Comparison of ENCODE assay signal across 22 cellular contexts in the genomic region with DNA sequence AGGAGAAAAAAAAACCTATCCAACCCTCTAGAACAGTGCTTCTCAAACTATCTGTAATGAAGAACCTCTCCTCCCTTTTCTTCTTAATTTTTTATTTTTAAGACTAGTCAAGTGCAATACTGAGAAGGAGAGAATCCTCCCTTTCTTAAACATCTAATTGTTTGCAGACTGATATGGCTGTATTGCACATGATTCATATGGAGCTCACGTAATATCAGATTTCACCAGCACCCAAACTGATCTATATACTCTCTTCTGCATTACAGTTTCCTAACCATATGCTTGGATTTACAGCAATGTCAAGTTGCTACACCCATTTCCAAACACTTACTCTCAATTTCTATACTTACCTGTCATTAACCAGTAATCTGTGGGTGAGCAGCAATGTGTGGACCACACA. TPM values are rescaled to one million over a fixed set of nuclear protein-coding genes. Genes with fewer than 3 reads are reported as not detected.
DNase-seq lines count a peak whose midpoint lies in the region; ATAC-seq and TF ChIP-seq lines count a peak whose summit lies in the region.
"Had no signal": no experiment of that assay in that cellular context is flagged by ENCODE, and none has a peak within 500 bp of the region (broad histone marks: within the 10 kb centered on the region; RNA-seq: fewer than 3 reads in every experiment).

No MANE protein-coding gene starts in this region.

- TF ChIP-seq POLR2A in IMR-90 (IDR thresholded peaks at IDR 0.05; ENCODE audit: low read depth, low read length): no peak

- H3K27ac Mint-ChIP-seq in GM23338: no peak overlapping the region
- H3K27ac Mint-ChIP-seq: B cell; CD8-positive, alpha-beta T cell had no signal

- H3K36me3 Mint-ChIP-seq in GM23338 (ENCODE audit: low read depth): peaks cover 17% of the 10 kb centered on the region

- peaks cover 2% of the 10 kb centered on the region; the same call in 1 of the 3 replicates for H3K4me1 Mint-ChIP-seq in GM23338
- H3K4me1 Mint-ChIP-seq: B cell had no signal

- H3K9me3 ChIP-seq in IMR-90 (ENCODE audit: control insufficient read depth, insufficient read depth, low read length) (no peaks in the 10 kb centered on the region), adipocyte (ENCODE audit: control insufficient read depth, low read length) (no peaks in the 10 kb centered on the region)
- H3K9me3 ChIP-seq: A549, Caco-2, HAP-1 had no signal

- CTCF ChIA-PET in IMR-90 (lab: Yijun Ruan, JAX): interaction anchor here (0.7 kb wide), 1 partner anchor 192 kb away, joined by 3 read pairs; no protein-coding TSS in a partner anchor

- no peak for TF ChIP-seq RAD21 in IMR-90 (IDR thresholded peaks at IDR 0.05; ENCODE audit: low read length)

- no peak for ATAC-seq in GM23338
- peak; percentile 87 for ATAC-seq in IMR-90 (ENCODE audit: low read depth)
- ATAC-seq: A549; CD8-positive, alpha-beta T cell; Panc1 had no signal

- H2AFZ ChIP-seq in GM23338 (no peak overlapping the region), IMR-90 (replicated peaks; ENCODE audit: low read length, poor library complexity) (no peak overlapping the region)

- no peak overlapping the region for H4K5ac ChIP-seq in IMR-90 (ENCODE audit: low read depth, low read length)

- H3K27me3 ChIP-seq in GM23338 (ENCODE audit: insufficient read depth): no peaks in the 10 kb centered on the region
- H3K27me3 ChIP-seq in IMR-90 (ENCODE audit: control insufficient read depth, insufficient read depth, low read length): no peaks in the 10 kb centered on the region
- no peaks in the 10 kb centered on the region for H3K27me3 ChIP-seq in adipocyte (replicated peaks; ENCODE audit: control insufficient read depth, insufficient read depth, low read length)

- H3K56ac ChIP-seq in IMR-90 (ENCODE audit: extremely low read depth, insufficient read depth, low read length): no peak overlapping the region

- no peak overlapping the region for H2AK9ac ChIP-seq in IMR-90 (replicated peaks; ENCODE audit: low read depth, low read length, poor library complexity)

- H3K4me3 Mint-ChIP-seq in GM23338: no peak overlapping the region
- H3K4me3 Mint-ChIP-seq: B cell; CD8-positive, alpha-beta T cell had no signal

- no peak overlapping the region for H3K18ac ChIP-seq in IMR-90 (ENCODE audit: low read depth, low read length)

- dilution Hi-C loops in IMR-90 (cut with HindIII; ENCODE audit: low sequenced_read_pairs, unreplicated experiment): no loop called here

- no peaks in the 10 kb centered on the region for H3K27me3 Mint-ChIP-seq in GM23338 (ENCODE audit: insufficient read depth, low read depth, poor library complexity)
- H3K27me3 Mint-ChIP-seq: B cell had no signal

- no peak overlapping the region for H3K23ac ChIP-seq in IMR-90 (ENCODE audit: low read depth, low read length)

- no peak overlapping the region for H2BK15ac ChIP-seq in IMR-90 (ENCODE audit: low read depth, low read length)

- H4K20me1 ChIP-seq in GM23338 (replicated peaks; ENCODE audit: insufficient read depth) (peaks cover 2% of the 10 kb centered on the region; the same call in 1 of the 2 replicates), IMR-90 (ENCODE audit: insufficient read depth, low read length) (no peaks in the 10 kb centered on the region; the same call in 1 of the 2 replicates)

- 0% methylated on average over 1 of the region's 1 CpG; no CpG with 5 or more reads in 1 of the 2 experiments for WGBS in IMR-90 (ENCODE audit: extremely low coverage in 2 of 2, insufficient read length in 1 of 2), 2 experiments

- H4K8ac ChIP-seq in IMR-90 (ENCODE audit: low read depth in 2 of 2, low read length in 2 of 2): no peak overlapping the region

- no peak overlapping the region for H3K4ac ChIP-seq in IMR-90 (ENCODE audit: low read depth, low read length)

- TF ChIP-seq CTCF in GM23338 (conservative IDR thresholded peaks at IDR 0.05; ENCODE audit: low read depth in 2 of 2) (no peak), IMR-90 (conservative IDR thresholded peaks at IDR 0.05; ENCODE audit: low read depth, low read length) (no peak), fibroblast of mammary gland (conservative IDR thresholded peaks at IDR 0.05; ENCODE audit: control insufficient read depth, insufficient read depth, low read depth, low read length) (no peak)

- no peak overlapping the region for H2BK20ac ChIP-seq in IMR-90 (ENCODE audit: low read depth, low read length)

- no peaks in the 10 kb centered on the region for H3K9me3 Mint-ChIP-seq in GM23338
- H3K9me3 Mint-ChIP-seq: CD8-positive, alpha-beta T cell had no signal

- H3K9me2 ChIP-seq in GM23338 (ENCODE audit: insufficient read depth): no peaks in the 10 kb centered on the region

- H3K4me3 ChIP-seq in GM23338 (no peak overlapping the region), IMR-90 (ENCODE audit: insufficient read depth, low read depth, low read length) (no peak overlapping the region), adipocyte (ENCODE audit: low read length) (no peak overlapping the region), fibroblast of mammary gland (ENCODE audit: control insufficient read depth, low read depth, low read length) (no peak overlapping the region)
- H3K4me3 ChIP-seq: A549, HAP-1, SK-N-MC had no signal

- POLR2A ChIA-PET in IMR-90 (lab: Charles Lee; ENCODE audit: unreplicated experiment): no interaction called here

- H2BK120ac ChIP-seq in IMR-90 (ENCODE audit: low read depth, low read length): no peak overlapping the region

- H2AK5ac ChIP-seq in IMR-90 (ENCODE audit: low read depth, low read length): no peak overlapping the region

- BruUV-seq in IMR-90 (replicated peaks; lab: Mats Ljungman, UMichigan): no TSS peak

- no peak overlapping the region for H3K14ac ChIP-seq in IMR-90 (replicated peaks; ENCODE audit: low read depth, low read length)

- H3K79me2 ChIP-seq in GM23338 (replicated peaks; ENCODE audit: insufficient read depth): no peaks in the 10 kb centered on the region; the same call in 1 of the 2 replicates

- no peak overlapping the region for H4K91ac ChIP-seq in IMR-90 (ENCODE audit: insufficient read depth, low read depth, low read length)

- in situ Hi-C loops in IMR-90 (cut with MboI; ENCODE audit: low sequenced_read_pairs): no loop called here

- H3K36me3 ChIP-seq in GM23338 (ENCODE audit: insufficient read depth) (no peaks in the 10 kb centered on the region), IMR-90 (ENCODE audit: control insufficient read depth, insufficient read depth, low read length) (peaks cover 10% of the 10 kb centered on the region), adipocyte (ENCODE audit: control insufficient read depth, insufficient read depth, low read length, severe bottlenecking) (peaks cover 31% of the 10 kb centered on the region)

- intact Hi-C loops in IMR-90 (cut with micrococcal nuclease): no loop called here
- intact Hi-C loops in head of caudate nucleus (cut with DNase I): no loop called here

- no peak overlapping the region for H2BK5ac ChIP-seq in IMR-90 (ENCODE audit: low read depth, low read length, poor library complexity, severe bottlenecking)

- H3K9me1 ChIP-seq in IMR-90 (ENCODE audit: insufficient read depth, low read length): peaks cover 9% of the 10 kb centered on the region

- H3K9ac ChIP-seq in IMR-90 (ENCODE audit: low read depth, low read length) (no peak overlapping the region), adipocyte (ENCODE audit: low read length) (no peak overlapping the region)

- no peaks in the 10 kb centered on the region for H3F3A ChIP-seq in GM23338 (replicated peaks; ENCODE audit: low read depth)

- H3K27ac ChIP-seq in GM23338 (ENCODE audit: low read depth) (0 out of 2 replicates have a peak overlapping the region, but pooled peaks have one; percentile 5), IMR-90 (ENCODE audit: insufficient read depth, low read length) (no peak overlapping the region)
- H3K27ac ChIP-seq: A549, C4-2B, SK-N-MC had no signal

- DNase-seq in GM23338 (ENCODE audit: low spot score) (no peak), IMR-90 (peak; percentile 77), adipocyte (ENCODE audit: low read depth) (peak; percentile 72), fibroblast of mammary gland (ENCODE audit: low read depth) (peak; percentile 46), germinal center (ENCODE audit: low spot score) (no peak), pons (ENCODE audit: low spot score) (no peak), head of caudate nucleus (no peak)
- DNase-seq: Caco-2; CD8-positive, alpha-beta T cell; GOT3; NCI-H1048; NCI-H1436; NCI-H187 treated with DMSO at 0.1 percent for 48 hours; NCI-H2227 treated with DMSO at 0.1 percent for 48 hours; NCI-H526 treated with DMSO at 0.1 percent for 48 hours; SIG-M5 had no signal

- H3K79me1 ChIP-seq in IMR-90 (ENCODE audit: low read depth in 1 of 2, low read length in 2 of 2): peaks cover 13 to 30% of the 10 kb centered on the region in 2 experiments

- H3K4me2 ChIP-seq in GM23338 (no peak overlapping the region), IMR-90 (ENCODE audit: low read depth, low read length) (peak overlapping the region; percentile 33)
- H3K4me2 ChIP-seq: A549 had no signal

- no peaks in the 10 kb centered on the region for H3K4me1 ChIP-seq in GM23338 (ENCODE audit: insufficient read depth)
- peaks cover 10% of the 10 kb centered on the region for H3K4me1 ChIP-seq in IMR-90 (ENCODE audit: control insufficient read depth, insufficient read depth, low read length)
- H3K4me1 ChIP-seq in adipocyte (ENCODE audit: control insufficient read depth, insufficient read depth, low read length): peaks cover 4% of the 10 kb centered on the region
- H3K4me1 ChIP-seq: A549, Caco-2 had no signal

RNA-seq across cellular contexts. Expression of a gene that starts 9.5 kb away (rescaled TPM):
- 11.2 and 13.1 TPM in 2 replicates for total RNA-seq in GM23338 (2014; rRNA removed; shearing (Covaris generic))
- polyA plus RNA-seq in GM23338 (2016; fragmentation: Nextera tagmentation; extraction: Ambion mirVana) (6.4 and 7.6 TPM in 2 replicates), IMR-90 (2012; rRNA removed) (3.4 and 5.0 TPM in 2 replicates)
- total RNA-seq in IMR-90 (2012; rRNA removed): 14.2 and 15.6 TPM in 2 replicates
- 1.2 and 1.3 TPM in 2 replicates for polyA plus RNA-seq in IMR-90 (2012; cell fraction: cytosol; rRNA removed)
- polyA plus RNA-seq in IMR-90 (2012; cell fraction: nucleus; rRNA removed; ENCODE audit: low replicate concordance): 2.6 and 17.2 TPM in 2 replicates

RNA-seq across cellular contexts. Expression of a gene that starts 57.3 kb away (rescaled TPM):
- total RNA-seq in GM23338 (2014; rRNA removed; shearing (Covaris generic)): 42.2 TPM in 2 replicates
- polyA plus RNA-seq in GM23338 (2016; fragmentation: Nextera tagmentation; extraction: Ambion mirVana) (12.6 and 15.1 TPM in 2 replicates), IMR-90 (2012; rRNA removed) (13.5 and 17.4 TPM in 2 replicates)
- total RNA-seq in IMR-90 (2012; rRNA removed): 67.6 and 71.7 TPM in 2 replicates
- polyA plus RNA-seq in IMR-90 (2012; cell fraction: cytosol; rRNA removed): 12.7 TPM in 2 replicates
- 5.8 and 14.3 TPM in 2 replicates for polyA plus RNA-seq in IMR-90 (2012; cell fraction: nucleus; rRNA removed; ENCODE audit: low replicate concordance)

RNA-seq across cellular contexts. Expression of a gene that starts 57.4 kb away (rescaled TPM):
- 4.6 and 5.1 TPM in 2 replicates for total RNA-seq in GM23338 (2014; rRNA removed; shearing (Covaris generic))
- polyA plus RNA-seq in GM23338 (2016; fragmentation: Nextera tagmentation; extraction: Ambion mirVana) (4.6 and 6.3 TPM in 2 replicates), IMR-90 (2012; rRNA removed) (27.1 and 29.0 TPM in 2 replicates)
- 29.4 and 42.8 TPM in 2 replicates for total RNA-seq in IMR-90 (2012; rRNA removed)
- polyA plus RNA-seq in IMR-90 (2012; cell fraction: cytosol; rRNA removed): 24.2 and 25.1 TPM in 2 replicates
- polyA plus RNA-seq in IMR-90 (2012; cell fraction: nucleus; rRNA removed; ENCODE audit: low replicate concordance): 25.9 and 37.1 TPM in 2 replicates

Comparison
In these comparisons a context has a peak if more than half of its experiments do, and no peak if none do; other contexts are left out.
1. DNase-seq: peak in IMR-90 (single experiment), adipocyte (single experiment) and fibroblast of mammary gland (single experiment); none in GM23338 (single experiment), germinal center (single experiment), pons (single experiment) and head of caudate nucleus (0 of 42).